ENCODE assay signal across 31 cellular contexts in the genomic region with DNA sequence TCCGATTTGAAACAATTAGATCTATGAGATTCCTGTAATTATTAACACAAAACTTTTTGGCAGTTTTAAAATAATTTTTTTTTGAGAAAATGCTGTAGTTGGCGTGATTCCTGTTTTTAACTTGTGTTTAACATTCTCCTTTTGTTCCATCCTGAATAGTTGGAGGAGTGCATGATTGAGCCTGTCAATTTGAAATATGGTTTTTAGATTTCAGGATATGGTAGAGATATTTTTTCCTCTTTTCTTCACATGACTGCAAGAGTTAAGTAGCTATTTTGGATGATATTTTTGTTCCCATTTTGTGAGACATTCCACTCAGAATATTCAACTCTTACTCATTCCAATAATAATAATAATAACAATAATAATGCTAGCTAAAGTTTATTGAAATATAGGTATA.
"Had no signal": no experiment of that assay in that cellular context is flagged by ENCODE, and none has a peak within 500 bp of the region (broad histone marks: within the 10 kb centered on the region; RNA-seq: fewer than 3 reads in every experiment).

No MANE protein-coding gene starts in this region.

- H2AFZ ChIP-seq: neural progenitor cell, parathyroid adenoma had no signal

- H3K27me3 Mint-ChIP-seq: progenitor cell of endocrine pancreas; stimulated activated memory B cell treated with anti-CD40 and anti-IgM and Interleukin-4, amounts not matched to agents 10 μg/mL and 1 μg/mL and 100 μg/mL, for 72 hours; stimulated activated naive CD8-positive, alpha-beta T cell treated with anti-CD3 and anti-CD28 coated beads, Interleukin-15, amount 100 ng/mL, for 72 hours; type B pancreatic cell had no signal

- H3K36me3 ChIP-seq: neural progenitor cell, ovary, right lobe of liver, sigmoid colon, spleen, suprapubic skin, tibial artery, transverse colon, upper lobe of right lung, uterus had no signal

- H3K4me3 Mint-ChIP-seq: natural killer cell; nephron; neural progenitor cell; stimulated activated memory B cell treated with anti-CD40 and anti-IgM and Interleukin-4, amounts not matched to agents 10 μg/mL and 1 μg/mL and 100 μg/mL, for 72 hours; stimulated activated naive CD8-positive, alpha-beta T cell treated with anti-CD3 and anti-CD28 coated beads, Interleukin-15, amount 100 ng/mL, for 72 hours; type B pancreatic cell had no signal

- H3K4me1 ChIP-seq: parathyroid adenoma, psoas muscle, right lobe of liver, sigmoid colon, spleen, suprapubic skin, testis, tibial artery, transverse colon, upper lobe of right lung, uterus had no signal

- H3K4me3 ChIP-seq: neural progenitor cell, ovary, psoas muscle, right lobe of liver, sigmoid colon, spleen, suprapubic skin, testis, tibial artery, transverse colon, upper lobe of right lung, uterus had no signal

- DNase-seq: natural killer cell; occipital lobe; ovary; posterior cingulate gyrus; psoas muscle; right cardiac atrium; right lobe of liver; sigmoid colon; small intestine; spleen; stimulated activated CD4-positive, alpha-beta T cell treated with anti-CD3 and anti-CD28 coated beads, Interleukin-12 subunit alpha, Interleukin-12 subunit beta, amount 100 ng/mL, for 4 hours; stimulated activated CD4-positive, alpha-beta T cell treated with anti-CD3 and anti-CD28 coated beads, Interleukin-1b, Interleukin-23, amount 100 ng/mL, for 48 hours; stimulated activated CD4-positive, alpha-beta T cell treated with anti-CD3 and anti-CD28 coated beads, Interleukin-4, amount 100 ng/mL, for 1 hour; stimulated activated CD4-positive, alpha-beta T cell treated with anti-CD3 and anti-CD28 coated beads, Interleukin-4, amount 100 ng/mL, for 4 hours; stimulated activated CD8-positive, alpha-beta memory T cell treated with anti-CD3 and anti-CD28 coated beads, Interleukin-4, amount 100 ng/mL, for 48 hours; stimulated activated naive CD4-positive, alpha-beta T cell; stimulated activated naive CD8-positive, alpha-beta T cell treated with anti-CD3 and anti-CD28 coated beads, Interleukin-15, amount 100 ng/mL, for 72 hours; stimulated activated naive CD8-positive, alpha-beta T cell treated with anti-CD3 and anti-CD28 coated beads, Interleukin-15, Interleukin-2, amounts not matched to agents 100 U/mL and 50 U/mL, for 24 hours; substantia nigra; testis; tibial artery; transverse colon; upper lobe of right lung; uterus had no signal

- H3K9me3 ChIP-seq: ovary, psoas muscle, right lobe of liver, sigmoid colon, suprapubic skin, testis, tibial artery, transverse colon, upper lobe of right lung, uterus had no signal

- H3K79me2 ChIP-seq: parathyroid adenoma had no signal

- H3K36me3 Mint-ChIP-seq: natural killer cell; neural progenitor cell; stimulated activated memory B cell treated with anti-CD40 and anti-IgM and Interleukin-4, amounts not matched to agents 10 μg/mL and 1 μg/mL and 100 μg/mL, for 72 hours; type B pancreatic cell had no signal

- H3K9me3 Mint-ChIP-seq: natural killer cell; nephron; neural progenitor cell; stimulated activated memory B cell treated with anti-CD40 and anti-IgM and Interleukin-4, amounts not matched to agents 10 μg/mL and 1 μg/mL and 100 μg/mL, for 72 hours; stimulated activated naive CD8-positive, alpha-beta T cell treated with anti-CD3 and anti-CD28 coated beads, Interleukin-15, amount 100 ng/mL, for 72 hours had no signal

- H3K9ac ChIP-seq: neural progenitor cell, parathyroid adenoma had no signal

- H3K4me1 Mint-ChIP-seq: natural killer cell; nephron; stimulated activated naive CD8-positive, alpha-beta T cell treated with anti-CD3 and anti-CD28 coated beads, Interleukin-15, amount 100 ng/mL, for 72 hours had no signal

- H3K27ac ChIP-seq: neural progenitor cell, ovary, parathyroid adenoma, psoas muscle, right lobe of liver, sigmoid colon, spleen, suprapubic skin, testis, tibial artery, transverse colon, upper lobe of right lung, uterus had no signal

- H3K4me2 ChIP-seq: neural progenitor cell had no signal

- H3K27me3 ChIP-seq: neural progenitor cell, ovary, right lobe of liver, sigmoid colon, spleen, suprapubic skin, testis, tibial artery, transverse colon, upper lobe of right lung, uterus had no signal

- H3K27ac Mint-ChIP-seq: natural killer cell; nephron; neural progenitor cell; progenitor cell of endocrine pancreas; stimulated activated memory B cell treated with anti-CD40 and anti-IgM and Interleukin-4, amounts not matched to agents 10 μg/mL and 1 μg/mL and 100 μg/mL, for 72 hours; stimulated activated naive CD8-positive, alpha-beta T cell treated with anti-CD3 and anti-CD28 coated beads, Interleukin-15, amount 100 ng/mL, for 72 hours; type B pancreatic cell had no signal
